1 cellular context compared by ENCODE assay signal in the genomic region with DNA sequence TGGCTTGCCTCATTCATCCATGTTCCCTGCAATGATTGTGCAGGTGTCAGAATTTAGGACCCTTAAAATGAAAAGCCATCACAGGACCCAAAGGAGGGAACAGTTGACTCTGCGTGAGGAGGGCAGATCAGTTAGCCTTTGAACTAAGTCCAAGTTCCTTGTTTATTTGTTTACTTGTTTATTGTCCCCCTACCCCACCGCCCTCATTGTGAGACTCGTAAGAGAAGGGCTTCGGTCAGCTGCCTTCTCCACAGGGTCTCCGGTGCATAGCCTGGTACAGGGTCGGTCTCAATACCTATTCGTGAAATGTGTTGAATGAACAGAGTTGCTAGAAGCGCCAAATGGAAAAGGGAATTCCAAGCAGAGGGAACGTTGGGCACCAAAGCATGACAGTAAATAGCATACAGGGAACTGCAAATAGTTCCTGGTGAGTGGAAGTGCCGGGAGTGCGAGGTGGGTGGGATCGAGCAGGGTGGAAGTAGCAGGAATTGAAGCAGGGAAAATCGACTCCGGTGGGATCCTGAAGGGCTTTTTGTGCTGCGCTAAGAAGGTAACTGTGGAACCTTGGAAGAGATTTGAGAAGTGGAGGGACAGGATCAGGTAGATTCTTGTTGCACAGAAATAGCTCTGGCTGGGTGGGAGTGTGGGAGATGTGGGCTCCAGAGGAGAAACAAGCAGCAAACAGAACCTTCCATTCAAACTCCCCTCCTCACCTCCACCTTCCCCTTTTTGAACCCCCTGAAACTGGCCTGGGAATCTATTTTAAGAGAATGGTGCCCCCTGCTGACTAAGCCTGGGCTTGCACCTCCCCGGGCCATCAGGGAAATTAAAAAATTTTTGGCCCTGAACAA.
TF ChIP-seq lines count a peak whose summit lies in the region.

No MANE protein-coding gene starts in this region.

TF ChIP-seq in HEK293, 187 proteins besides CTCF, POLR2A, EP300 and RAD21 (continued from another document):
- TF ChIP-seq, protein P1, sequence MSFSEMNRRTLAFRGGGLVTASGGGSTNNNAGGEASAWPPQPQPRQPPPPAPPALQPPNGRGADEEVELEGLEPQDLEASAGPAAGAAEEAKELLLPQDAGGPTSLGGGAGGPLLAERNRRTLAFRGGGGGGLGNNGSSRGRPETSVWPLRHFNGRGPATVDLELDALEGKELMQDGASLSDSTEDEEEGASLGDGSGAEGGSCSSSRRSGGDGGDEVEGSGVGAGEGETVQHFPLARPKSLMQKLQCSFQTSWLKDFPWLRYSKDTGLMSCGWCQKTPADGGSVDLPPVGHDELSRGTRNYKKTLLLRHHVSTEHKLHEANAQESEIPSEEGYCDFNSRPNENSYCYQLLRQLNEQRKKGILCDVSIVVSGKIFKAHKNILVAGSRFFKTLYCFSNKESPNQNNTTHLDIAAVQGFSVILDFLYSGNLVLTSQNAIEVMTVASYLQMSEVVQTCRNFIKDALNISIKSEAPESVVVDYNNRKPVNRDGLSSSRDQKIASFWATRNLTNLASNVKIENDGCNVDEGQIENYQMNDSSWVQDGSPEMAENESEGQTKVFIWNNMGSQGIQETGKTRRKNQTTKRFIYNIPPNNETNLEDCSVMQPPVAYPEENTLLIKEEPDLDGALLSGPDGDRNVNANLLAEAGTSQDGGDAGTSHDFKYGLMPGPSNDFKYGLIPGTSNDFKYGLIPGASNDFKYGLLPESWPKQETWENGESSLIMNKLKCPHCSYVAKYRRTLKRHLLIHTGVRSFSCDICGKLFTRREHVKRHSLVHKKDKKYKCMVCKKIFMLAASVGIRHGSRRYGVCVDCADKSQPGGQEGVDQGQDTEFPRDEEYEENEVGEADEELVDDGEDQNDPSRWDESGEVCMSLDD (tag by site-specific recombination; IDR thresholded peaks at IDR 0.05), result 0 out of 2 replicates have a peak, but pooled peaks have one; percentile 47
- TF ChIP-seq KLF9 (tag by site-specific recombination; IDR thresholded peaks at IDR 0.05; ENCODE audit: low read depth) (no peak), OSR2 (tag by site-specific recombination; IDR thresholded peaks at IDR 0.05) (no peak), ZNF654 (tag by site-specific recombination; IDR thresholded peaks at IDR 0.05; ENCODE audit: low read depth) (peak; percentile 97), ZNF266 (tag by site-specific recombination; IDR thresholded peaks at IDR 0.05; ENCODE audit: low read depth) (no peak), ZNF658 (tag by site-specific recombination; IDR thresholded peaks at IDR 0.05) (no peak), ZSCAN23 (tag by site-specific recombination; IDR thresholded peaks at IDR 0.05) (no peak), ZNF114 (tag by site-specific recombination; IDR thresholded peaks at IDR 0.05) (no peak), ZEB2 (tag by site-specific recombination; IDR thresholded peaks at IDR 0.05) (0 out of 2 replicates have a peak, but pooled peaks have one; percentile 23), TRIM28 (IDR thresholded peaks at IDR 0.05; ENCODE audit: borderline replicate concordance, low read length) (no peak), ZSCAN16 (tag by site-specific recombination; IDR thresholded peaks at IDR 0.05) (no peak), ZNF366 (tag by site-specific recombination; conservative IDR thresholded peaks at IDR 0.05) (0 out of 2 replicates have a peak, but pooled peaks have one; percentile 16), ZNF274 (IDR thresholded peaks at IDR 0.05; ENCODE audit: low read length) (no peak), ZNF274 (tag by site-specific recombination; IDR thresholded peaks at IDR 0.05; ENCODE audit: borderline replicate concordance) (no peak), GLIS2 (tag by site-specific recombination; IDR thresholded peaks at IDR 0.05) (no peak), ZNF837 (tag by site-specific recombination; IDR thresholded peaks at IDR 0.05) (no peak), ZNF2 (tag by site-specific recombination; IDR thresholded peaks at IDR 0.05) (0 out of 2 replicates have a peak, but pooled peaks have one; percentile 39), SP7 (tag by site-specific recombination; IDR thresholded peaks at IDR 0.05) (no peak), ZBTB8A (tag by site-specific recombination; IDR thresholded peaks at IDR 0.05) (0 out of 2 replicates have a peak, but pooled peaks have one; percentile 17), ZFHX2 (tag by site-specific recombination; conservative IDR thresholded peaks at IDR 0.05) (no peak)
- TF ChIP-seq, protein P2, sequence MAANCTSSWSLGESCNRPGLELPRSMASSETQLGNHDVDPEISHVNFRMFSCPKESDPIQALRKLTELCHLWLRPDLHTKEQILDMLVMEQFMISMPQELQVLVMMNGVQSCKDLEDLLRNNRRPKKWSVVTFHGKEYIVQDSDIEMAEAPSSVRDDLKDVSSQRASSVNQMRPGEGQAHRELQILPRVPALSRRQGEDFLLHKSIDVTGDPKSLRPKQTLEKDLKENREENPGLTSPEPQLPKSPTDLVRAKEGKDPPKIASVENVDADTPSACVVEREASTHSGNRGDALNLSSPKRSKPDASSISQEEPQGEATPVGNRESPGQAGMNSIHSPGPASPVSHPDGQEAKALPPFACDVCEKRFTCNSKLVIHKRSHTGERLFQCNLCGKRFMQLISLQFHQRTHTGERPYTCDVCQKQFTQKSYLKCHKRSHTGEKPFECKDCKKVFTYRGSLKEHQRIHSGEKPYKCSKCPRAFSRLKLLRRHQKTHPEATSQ (tag by site-specific recombination; IDR thresholded peaks at IDR 0.05), result no peak
- TF ChIP-seq, protein P3, sequence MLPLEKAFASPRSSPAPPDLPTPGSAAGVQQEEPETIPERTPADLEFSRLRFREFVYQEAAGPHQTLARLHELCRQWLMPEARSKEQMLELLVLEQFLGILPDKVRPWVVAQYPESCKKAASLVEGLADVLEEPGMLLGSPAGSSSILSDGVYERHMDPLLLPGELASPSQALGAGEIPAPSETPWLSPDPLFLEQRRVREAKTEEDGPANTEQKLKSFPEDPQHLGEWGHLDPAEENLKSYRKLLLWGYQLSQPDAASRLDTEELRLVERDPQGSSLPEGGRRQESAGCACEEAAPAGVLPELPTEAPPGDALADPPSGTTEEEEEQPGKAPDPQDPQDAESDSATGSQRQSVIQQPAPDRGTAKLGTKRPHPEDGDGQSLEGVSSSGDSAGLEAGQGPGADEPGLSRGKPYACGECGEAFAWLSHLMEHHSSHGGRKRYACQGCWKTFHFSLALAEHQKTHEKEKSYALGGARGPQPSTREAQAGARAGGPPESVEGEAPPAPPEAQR (tag by site-specific recombination; IDR thresholded peaks at IDR 0.05), result no peak
- TF ChIP-seq, protein P4, sequence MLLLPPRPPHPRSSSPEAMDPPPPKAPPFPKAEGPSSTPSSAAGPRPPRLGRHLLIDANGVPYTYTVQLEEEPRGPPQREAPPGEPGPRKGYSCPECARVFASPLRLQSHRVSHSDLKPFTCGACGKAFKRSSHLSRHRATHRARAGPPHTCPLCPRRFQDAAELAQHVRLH (tag by site-specific recombination; IDR thresholded peaks at IDR 0.05), result no peak
- TF ChIP-seq, protein P5, sequence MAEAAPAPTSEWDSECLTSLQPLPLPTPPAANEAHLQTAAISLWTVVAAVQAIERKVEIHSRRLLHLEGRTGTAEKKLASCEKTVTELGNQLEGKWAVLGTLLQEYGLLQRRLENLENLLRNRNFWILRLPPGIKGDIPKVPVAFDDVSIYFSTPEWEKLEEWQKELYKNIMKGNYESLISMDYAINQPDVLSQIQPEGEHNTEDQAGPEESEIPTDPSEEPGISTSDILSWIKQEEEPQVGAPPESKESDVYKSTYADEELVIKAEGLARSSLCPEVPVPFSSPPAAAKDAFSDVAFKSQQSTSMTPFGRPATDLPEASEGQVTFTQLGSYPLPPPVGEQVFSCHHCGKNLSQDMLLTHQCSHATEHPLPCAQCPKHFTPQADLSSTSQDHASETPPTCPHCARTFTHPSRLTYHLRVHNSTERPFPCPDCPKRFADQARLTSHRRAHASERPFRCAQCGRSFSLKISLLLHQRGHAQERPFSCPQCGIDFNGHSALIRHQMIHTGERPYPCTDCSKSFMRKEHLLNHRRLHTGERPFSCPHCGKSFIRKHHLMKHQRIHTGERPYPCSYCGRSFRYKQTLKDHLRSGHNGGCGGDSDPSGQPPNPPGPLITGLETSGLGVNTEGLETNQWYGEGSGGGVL (tag by site-specific recombination; IDR thresholded peaks at IDR 0.05), result no peak
